ENCODE assay signal across 1 cellular context in the genomic region with DNA sequence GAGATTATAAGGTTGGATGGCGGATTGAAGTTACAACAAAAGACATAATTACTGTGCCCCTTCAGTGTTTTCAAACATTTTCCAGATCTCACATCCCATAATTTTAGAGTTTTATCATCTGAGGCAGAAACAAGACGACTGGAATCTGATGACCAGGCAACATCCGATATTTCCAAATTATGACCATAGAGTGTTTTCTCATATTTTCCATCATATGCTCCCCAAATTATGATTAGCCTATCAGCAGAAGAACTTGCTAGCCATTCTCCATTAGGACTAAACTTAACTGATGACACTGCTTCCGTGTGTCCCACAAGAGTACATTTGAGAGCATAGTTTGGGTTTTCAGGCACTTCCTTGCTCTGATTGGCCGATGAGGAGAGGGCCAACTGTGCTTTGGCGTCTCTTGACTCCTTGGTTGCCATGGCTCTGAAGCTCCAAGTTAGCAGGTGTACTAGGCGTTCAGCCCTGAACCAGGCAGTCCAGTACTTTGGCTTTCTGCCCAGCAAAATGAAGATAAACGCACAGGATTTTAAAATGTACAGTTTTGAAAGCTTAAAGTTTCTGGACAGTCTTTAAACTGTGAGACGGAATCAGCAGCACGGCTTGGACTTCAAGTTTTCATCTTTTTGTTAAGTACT.
A peak's percentile ranks its signal among the peaks of the same experiment; 100 is the strongest.
TF ChIP-seq lines count a peak whose summit lies in the region.

No MANE protein-coding gene starts in this region.

TF ChIP-seq in GM12878, 131 proteins besides CTCF, POLR2A, EP300 and RAD21:
- TF ChIP-seq SIN3A (IDR thresholded peaks at IDR 0.05; ENCODE audit: low read depth, low read length) (peak; percentile 51; the same call in 1 of the 2 replicates), NR2C1 (IDR thresholded peaks at IDR 0.05) (no peak), IKZF1 (conservative IDR thresholded peaks at IDR 0.05) (no peak), EED (IDR thresholded peaks at IDR 0.05; ENCODE audit: low read depth) (no peak), WRNIP1 (IDR thresholded peaks at IDR 0.05; ENCODE audit: borderline replicate concordance, low read depth, low read length) (no peak), SMC3 (IDR thresholded peaks at IDR 0.05; ENCODE audit: borderline replicate concordance, low read length) (no peak), CREB1 (IDR thresholded peaks at IDR 0.05; ENCODE audit: low read depth) (no peak), NKRF (conservative IDR thresholded peaks at IDR 0.05) (0 out of 2 replicates have a peak, but pooled peaks have one; percentile 67), SREBF1 (IDR thresholded peaks at IDR 0.05; ENCODE audit: low read length) (no peak), SMAD1 (IDR thresholded peaks at IDR 0.05; ENCODE audit: low read depth, partially characterized antibody) (no peak), CBX5 (IDR thresholded peaks at IDR 0.05; ENCODE audit: low read depth) (no peak), E2F4 (IDR thresholded peaks at IDR 0.05; ENCODE audit: low read depth, low read length) (no peak), NFXL1 (IDR thresholded peaks at IDR 0.05; ENCODE audit: borderline replicate concordance) (no peak), POLR2AphosphoS2 (IDR thresholded peaks at IDR 0.05; ENCODE audit: low read depth, low read length) (no peak), MXI1 (IDR thresholded peaks at IDR 0.05; ENCODE audit: low read depth, low read length) (peak; percentile 82), RAD51 (IDR thresholded peaks at IDR 0.05) (no peak), RBBP5 (conservative IDR thresholded peaks at IDR 0.05) (no peak), SPI1 (IDR thresholded peaks at IDR 0.05; ENCODE audit: borderline replicate concordance, insufficient read depth, low read depth, low read length) (peak; percentile 61; the same call in 1 of the 2 replicates), RFX5 (IDR thresholded peaks at IDR 0.05; ENCODE audit: low read depth, low read length) (peak; percentile 71; the same call in 1 of the 2 replicates), TCF12 (IDR thresholded peaks at IDR 0.05; ENCODE audit: low read depth, low read length) (no peak), BMI1 (IDR thresholded peaks at IDR 0.05; ENCODE audit: borderline replicate concordance) (peak; percentile 79), ZZZ3 (IDR thresholded peaks at IDR 0.05; ENCODE audit: control insufficient read depth, insufficient read length, low read depth) (no peak), ZSCAN29 (IDR thresholded peaks at IDR 0.05) (no peak), PKNOX1 (IDR thresholded peaks at IDR 0.05) (no peak), NFYA (IDR thresholded peaks at IDR 0.05; ENCODE audit: borderline replicate concordance, low read depth, low read length) (no peak), BRCA1 (IDR thresholded peaks at IDR 0.05; ENCODE audit: low read depth, low read length) (no peak), CHD2 (IDR thresholded peaks at IDR 0.05; ENCODE audit: borderline replicate concordance, low read depth, low read length) (no peak), HDAC6 (IDR thresholded peaks at IDR 0.05; ENCODE audit: unreplicated experiment) (no peak)
- TF ChIP-seq, protein P1, sequence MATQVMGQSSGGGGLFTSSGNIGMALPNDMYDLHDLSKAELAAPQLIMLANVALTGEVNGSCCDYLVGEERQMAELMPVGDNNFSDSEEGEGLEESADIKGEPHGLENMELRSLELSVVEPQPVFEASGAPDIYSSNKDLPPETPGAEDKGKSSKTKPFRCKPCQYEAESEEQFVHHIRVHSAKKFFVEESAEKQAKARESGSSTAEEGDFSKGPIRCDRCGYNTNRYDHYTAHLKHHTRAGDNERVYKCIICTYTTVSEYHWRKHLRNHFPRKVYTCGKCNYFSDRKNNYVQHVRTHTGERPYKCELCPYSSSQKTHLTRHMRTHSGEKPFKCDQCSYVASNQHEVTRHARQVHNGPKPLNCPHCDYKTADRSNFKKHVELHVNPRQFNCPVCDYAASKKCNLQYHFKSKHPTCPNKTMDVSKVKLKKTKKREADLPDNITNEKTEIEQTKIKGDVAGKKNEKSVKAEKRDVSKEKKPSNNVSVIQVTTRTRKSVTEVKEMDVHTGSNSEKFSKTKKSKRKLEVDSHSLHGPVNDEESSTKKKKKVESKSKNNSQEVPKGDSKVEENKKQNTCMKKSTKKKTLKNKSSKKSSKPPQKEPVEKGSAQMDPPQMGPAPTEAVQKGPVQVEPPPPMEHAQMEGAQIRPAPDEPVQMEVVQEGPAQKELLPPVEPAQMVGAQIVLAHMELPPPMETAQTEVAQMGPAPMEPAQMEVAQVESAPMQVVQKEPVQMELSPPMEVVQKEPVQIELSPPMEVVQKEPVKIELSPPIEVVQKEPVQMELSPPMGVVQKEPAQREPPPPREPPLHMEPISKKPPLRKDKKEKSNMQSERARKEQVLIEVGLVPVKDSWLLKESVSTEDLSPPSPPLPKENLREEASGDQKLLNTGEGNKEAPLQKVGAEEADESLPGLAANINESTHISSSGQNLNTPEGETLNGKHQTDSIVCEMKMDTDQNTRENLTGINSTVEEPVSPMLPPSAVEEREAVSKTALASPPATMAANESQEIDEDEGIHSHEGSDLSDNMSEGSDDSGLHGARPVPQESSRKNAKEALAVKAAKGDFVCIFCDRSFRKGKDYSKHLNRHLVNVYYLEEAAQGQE (IDR thresholded peaks at IDR 0.05; ENCODE audit: low read depth, low read length): no peak
- TF ChIP-seq, protein P2, sequence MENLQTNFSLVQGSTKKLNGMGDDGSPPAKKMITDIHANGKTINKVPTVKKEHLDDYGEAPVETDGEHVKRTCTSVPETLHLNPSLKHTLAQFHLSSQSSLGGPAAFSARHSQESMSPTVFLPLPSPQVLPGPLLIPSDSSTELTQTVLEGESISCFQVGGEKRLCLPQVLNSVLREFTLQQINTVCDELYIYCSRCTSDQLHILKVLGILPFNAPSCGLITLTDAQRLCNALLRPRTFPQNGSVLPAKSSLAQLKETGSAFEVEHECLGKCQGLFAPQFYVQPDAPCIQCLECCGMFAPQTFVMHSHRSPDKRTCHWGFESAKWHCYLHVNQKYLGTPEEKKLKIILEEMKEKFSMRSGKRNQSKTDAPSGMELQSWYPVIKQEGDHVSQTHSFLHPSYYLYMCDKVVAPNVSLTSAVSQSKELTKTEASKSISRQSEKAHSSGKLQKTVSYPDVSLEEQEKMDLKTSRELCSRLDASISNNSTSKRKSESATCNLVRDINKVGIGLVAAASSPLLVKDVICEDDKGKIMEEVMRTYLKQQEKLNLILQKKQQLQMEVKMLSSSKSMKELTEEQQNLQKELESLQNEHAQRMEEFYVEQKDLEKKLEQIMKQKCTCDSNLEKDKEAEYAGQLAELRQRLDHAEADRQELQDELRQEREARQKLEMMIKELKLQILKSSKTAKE (IDR thresholded peaks at IDR 0.05; ENCODE audit: low read depth, poor library complexity, severe bottlenecking): no peak
